13 cellular contexts compared by ENCODE assay signal in genomic region chr6:122996797-122997520, GRCh38. TPM values are rescaled to one million over a fixed set of nuclear protein-coding genes. Genes with fewer than 3 reads are reported as not detected.
DNase-seq lines count a peak whose midpoint lies in the region; ATAC-seq and TF ChIP-seq lines count a peak whose summit lies in the region.
"Had no signal": no experiment of that assay in that cellular context is flagged by ENCODE, and none has a peak within 500 bp of the region (broad histone marks: within the 10 kb centered on the region; RNA-seq: fewer than 3 reads in every experiment).

No MANE protein-coding gene starts in this region.

- DNase-seq in COR-L47 (lab: John Stamatoyannopoulos, UW) (peak; percentile 13), coronary artery (ENCODE audit: low spot score) (no peak), ovary (no peak), HK-2 (ENCODE audit: unreplicated experiment) (no peak), UCSD-AML1 (lab: John Stamatoyannopoulos, UW; ENCODE audit: unreplicated experiment) (no peak), hippocampal formation (lab: John Stamatoyannopoulos, UW) (no peak)
- DNase-seq: activated CD8-positive, alpha-beta memory T cell treated with anti-CD3 and anti-CD28 coated beads, Interleukin-2, amount 10 ng/mL, durations not matched to agents 7 days and 5 days; Caco-2; kidney glomerular epithelial cell; NCI-H226 had no signal

- H3K36me3 ChIP-seq in HUES48 (ENCODE audit: control insufficient read depth, insufficient read depth, low read length) (no peaks in the 10 kb centered on the region), ovary (no peaks in the 10 kb centered on the region)

- peaks cover 6% of the 10 kb centered on the region; the same call in 1 of the 2 replicates for H3K4me1 ChIP-seq in HUES48 (ENCODE audit: control insufficient read depth, insufficient read depth, low read length)
- peaks cover 4% of the 10 kb centered on the region for H3K4me1 ChIP-seq in ovary (ENCODE audit: insufficient read depth)
- H3K4me1 ChIP-seq: Caco-2 had no signal

- no peak for ATAC-seq in HG03025 (IDR thresholded peaks at IDR 0.05; ENCODE audit: low FRiP score, unreplicated experiment)
- ATAC-seq: activated CD8-positive, alpha-beta memory T cell treated with anti-CD3 and anti-CD28 coated beads, Interleukin-2, amount 10 ng/mL, durations not matched to agents 7 days and 5 days had no signal

- intact Hi-C loops in ovary (cut with DNase I): no loop called here

- H3K27me3 ChIP-seq in HUES48 (ENCODE audit: control insufficient read depth, insufficient read depth, low read length) (peaks cover 54% of the 10 kb centered on the region), ovary (no peaks in the 10 kb centered on the region)

- no peak overlapping the region for H3K27ac ChIP-seq in HUES48 (ENCODE audit: low read depth, low read length)
- no peak overlapping the region for H3K27ac ChIP-seq in coronary artery
- no peak overlapping the region for H3K27ac ChIP-seq in ovary

- H3K9me3 ChIP-seq in HUES48 (ENCODE audit: control insufficient read depth, insufficient read depth, low read length) (no peaks in the 10 kb centered on the region), ovary (peaks cover 0 to 3% of the 10 kb centered on the region in 2 donors)
- H3K9me3 ChIP-seq: Caco-2 had no signal

- TF ChIP-seq CTCF in coronary artery (IDR thresholded peaks at IDR 0.05) (no peak), ovary (IDR thresholded peaks at IDR 0.05) (no peak)

- 16 to 17% (median 16%) methylated on average over 19 of the region's 19 CpGs for WGBS in ovary, 3 donors

- TF ChIP-seq EP300 in ovary (IDR thresholded peaks at IDR 0.05): no peak

- TF ChIP-seq POLR2A in ovary (IDR thresholded peaks at IDR 0.05): no peak

- H3K4me3 ChIP-seq in HUES48 (ENCODE audit: low read depth, low read length) (peak overlapping the region; percentile 81), coronary artery (peak overlapping the region; percentile 69), ovary (peak overlapping the region; percentile 46)

- H3K9ac ChIP-seq in HUES48 (ENCODE audit: low read depth, low read length): no peak overlapping the region

RNA-seq across cellular contexts. Expression of gene CLVS2, which starts 0.9 kb away (rescaled TPM):
- under 1 TPM in 1 of 7 donors, not detected in 6; under 0.01 TPM for total RNA-seq in ovary
- under 1 TPM in 1 of 2 donors, not detected in 1; 0.08 TPM for polyA plus RNA-seq in ovary
- total RNA-seq: activated CD8-positive, alpha-beta memory T cell treated with anti-CD3 and anti-CD28 coated beads, Interleukin-2, amount 10 ng/mL, durations not matched to agents 7 days and 5 days; Caco-2; posterior vena cava had no signal
